In genomic region chr14:102545461-102546265, GRCh38 we compare ENCODE assay signal across 9 cellular contexts. TPM values are rescaled to one million over a fixed set of nuclear protein-coding genes. Genes with fewer than 3 reads are reported as not detected.
DNase-seq lines count a peak whose midpoint lies in the region; ATAC-seq and TF ChIP-seq lines count a peak whose summit lies in the region.
"Had no signal": no experiment of that assay in that cellular context is flagged by ENCODE, and none has a peak within 500 bp of the region (broad histone marks: within the 10 kb centered on the region; RNA-seq: fewer than 3 reads in every experiment).

No MANE protein-coding gene starts in this region.

- ATAC-seq in GM19328 (IDR thresholded peaks at IDR 0.05; ENCODE audit: unreplicated experiment) (no peak), HG03469 (IDR thresholded peaks at IDR 0.05; ENCODE audit: unreplicated experiment) (no peak)

- TF ChIP-seq CTCF in endothelial cell (IDR thresholded peaks at IDR 0.05; ENCODE audit: unreplicated experiment) = no peak
- no peak for TF ChIP-seq CTCF in nephron (IDR thresholded peaks at IDR 0.05; ENCODE audit: unreplicated experiment in 3 of 3)

- H3K9me3 Mint-ChIP-seq in endothelial cell (ENCODE audit: unreplicated experiment) (no peaks in the 10 kb centered on the region), nephron (no peaks in the 10 kb centered on the region)

- H3K27ac Mint-ChIP-seq in endothelial cell (ENCODE audit: unreplicated experiment) = no peak overlapping the region
- H3K27ac Mint-ChIP-seq in nephron = peak overlapping the region; percentile 81 to 99 (median 97)

- H3K27me3 Mint-ChIP-seq in endothelial cell (ENCODE audit: unreplicated experiment) = peaks cover 16% of the 10 kb centered on the region
- peaks cover 26% of the 10 kb centered on the region for H3K27me3 Mint-ChIP-seq in nephron (ENCODE audit: low read depth)

- H3K36me3 Mint-ChIP-seq in endothelial cell (ENCODE audit: low read depth, unreplicated experiment) (no peaks in the 10 kb centered on the region), nephron (ENCODE audit: low read depth) (no peaks in the 10 kb centered on the region)

- H3K4me1 Mint-ChIP-seq in endothelial cell (ENCODE audit: unreplicated experiment) (peaks cover 7% of the 10 kb centered on the region), nephron (peaks cover 33% of the 10 kb centered on the region)

- H3K4me3 Mint-ChIP-seq in endothelial cell (ENCODE audit: unreplicated experiment) (no peak overlapping the region), nephron (peak overlapping the region; percentile 42 to 62 (median 52))

- DNase-seq in EH (ENCODE audit: low read depth) = peak; percentile 71
- peak; percentile 44 for DNase-seq in NCI-H69 (lab: John Stamatoyannopoulos, UW)
- DNase-seq in endothelial cell (ENCODE audit: low spot score) = peak; percentile 30
- DNase-seq in NCI-H2029 (lab: John Stamatoyannopoulos, UW) = no peak
- no peak for DNase-seq in LoVo (ENCODE audit: low spot score)
- DNase-seq: stimulated activated CD4-positive, alpha-beta T cell treated with anti-CD3 and anti-CD28 coated beads, Interleukin-2, amount 100 ng/mL, for 48 hours had no signal

RNA-seq across cellular contexts. Expression of gene ANKRD9, which starts 36.1 kb away (rescaled TPM):
- 9.4 TPM for total RNA-seq in endothelial cell (ENCODE audit: unreplicated experiment)

RNA-seq across cellular contexts. Expression of gene RCOR1, which starts 46.8 kb away (rescaled TPM):
- total RNA-seq in endothelial cell (ENCODE audit: unreplicated experiment) = 51.6 TPM

Comparison
In these comparisons a context has a peak if more than half of its experiments do, and no peak if none do; other contexts are left out.
1. DNase-seq: peak in EH (single experiment), NCI-H69 (single experiment) and endothelial cell (single experiment); none in NCI-H2029 (single experiment) and LoVo (single experiment).